8 cellular contexts compared by ENCODE assay signal in genomic region chr2:148875387-148876051, GRCh38. TPM values are rescaled to one million over a fixed set of nuclear protein-coding genes. Genes with fewer than 3 reads are reported as not detected.
DNase-seq lines count a peak whose midpoint lies in the region; ATAC-seq and TF ChIP-seq lines count a peak whose summit lies in the region.

No MANE protein-coding gene starts in this region.

- H3K4me3 Mint-ChIP-seq in mesothelial cell of epicardium: peak overlapping the region; percentile 48

- H3K9me3 Mint-ChIP-seq in mesothelial cell of epicardium: no peaks in the 10 kb centered on the region

- peak; percentile 21 for ATAC-seq in GM21367 (IDR thresholded peaks at IDR 0.05; ENCODE audit: unreplicated experiment)
- peak; percentile 27 for ATAC-seq in HG03520 (IDR thresholded peaks at IDR 0.05; ENCODE audit: unreplicated experiment)

- H3K27ac Mint-ChIP-seq in mesothelial cell of epicardium: no peak overlapping the region

- no peaks in the 10 kb centered on the region for H3K36me3 Mint-ChIP-seq in mesothelial cell of epicardium

- peak; percentile 59 for DNase-seq in DMS53 (lab: John Stamatoyannopoulos, UW)
- DNase-seq in DMS53 treated with DMSO at 0.1 percent for 48 hours (lab: John Stamatoyannopoulos, UW; ENCODE audit: unreplicated experiment): no peak
- DNase-seq in mesothelial cell of epicardium (ENCODE audit: low spot score in 2 of 2, unreplicated experiment in 2 of 2): no peak
- DNase-seq in NCI-H2171 treated with DMSO at 0.1 percent for 48 hours (lab: John Stamatoyannopoulos, UW): no peak
- DNase-seq in SW480 (ENCODE audit: low spot score): no peak

- H3K4me1 Mint-ChIP-seq in mesothelial cell of epicardium: peaks cover 13% of the 10 kb centered on the region

- peak overlapping the region; percentile 47 for H3K27ac ChIP-seq in angular gyrus (ENCODE audit: low read depth, low read length)

- peaks cover 76% of the 10 kb centered on the region for H3K27me3 Mint-ChIP-seq in mesothelial cell of epicardium (ENCODE audit: low read depth)

- no peak for TF ChIP-seq CTCF in mesothelial cell of epicardium (IDR thresholded peaks at IDR 0.05; ENCODE audit: unreplicated experiment)

RNA-seq across cellular contexts. Expression of gene KIF5C, which starts 0.5 kb away (rescaled TPM):
- 1.3 to 2.3 TPM (median 1.3 TPM) in 3 replicates for total RNA-seq in mesothelial cell of epicardium
